Comparison of ENCODE assay signal across 7 cellular contexts in genomic region chr2:39728941-39729351, GRCh38. TPM values are rescaled to one million over a fixed set of nuclear protein-coding genes. Genes with fewer than 3 reads are reported as not detected.
DNase-seq lines count a peak whose midpoint lies in the region; ATAC-seq, FAIRE-seq and TF ChIP-seq lines count a peak whose summit lies in the region.

No MANE protein-coding gene starts in this region.

- ATAC-seq in GM21526 (IDR thresholded peaks at IDR 0.05; ENCODE audit: low FRiP score, unreplicated experiment) = peak; percentile 51
- peak; percentile 41 to 57 for ATAC-seq in activated naive CD4-positive, alpha-beta T cell treated with anti-CD3 and anti-CD28 coated beads, Interleukin-2, amount 50 U/mL, for 72 hours

- FAIRE-seq in G401.6 (lab: Jason Lieb, UNC) = peak; percentile 63

- H3K4me1 Mint-ChIP-seq in type B pancreatic cell (ENCODE audit: unreplicated experiment) = peaks cover 27% of the 10 kb centered on the region

- peaks cover 4 to 9% of the 10 kb centered on the region in 2 donors for H3K36me3 Mint-ChIP-seq in activated naive CD4-positive, alpha-beta T cell treated with anti-CD3 and anti-CD28 coated beads, Interleukin-2, amount 50 U/mL, for 72 hours
- peaks cover 23% of the 10 kb centered on the region for H3K36me3 Mint-ChIP-seq in type B pancreatic cell

- H3K4me3 Mint-ChIP-seq in type B pancreatic cell = no peak overlapping the region

- no peak overlapping the region for H3K27ac Mint-ChIP-seq in activated naive CD4-positive, alpha-beta T cell treated with anti-CD3 and anti-CD28 coated beads, Interleukin-2, amount 50 U/mL, for 72 hours
- H3K27ac Mint-ChIP-seq in type B pancreatic cell = no peak overlapping the region

- TF ChIP-seq CTCF in type B pancreatic cell (conservative IDR thresholded peaks at IDR 0.05) = peak; percentile 86

- H3K27me3 Mint-ChIP-seq in type B pancreatic cell = no peaks in the 10 kb centered on the region

- DNase-seq in NAMALWA (ENCODE audit: low spot score) (peak; percentile 61), islet precursor cell (peak; percentile 63), type B pancreatic cell (ENCODE audit: extremely low spot score, unreplicated experiment) (no peak), KG1 (lab: John Stamatoyannopoulos, UW) (no peak)
- DNase-seq in activated naive CD4-positive, alpha-beta T cell treated with anti-CD3 and anti-CD28 coated beads, Interleukin-2, amount 50 U/mL, for 72 hours (ENCODE audit: low spot score in 2 of 2) = peak in 1 of 2 donors; percentile 11

- no peaks in the 10 kb centered on the region for H3K9me3 Mint-ChIP-seq in activated naive CD4-positive, alpha-beta T cell treated with anti-CD3 and anti-CD28 coated beads, Interleukin-2, amount 50 U/mL, for 72 hours
- H3K9me3 Mint-ChIP-seq in type B pancreatic cell = no peaks in the 10 kb centered on the region

RNA-seq across cellular contexts. Expression of gene THUMPD2, which starts 50.1 kb away (rescaled TPM):
- total RNA-seq in activated naive CD4-positive, alpha-beta T cell treated with anti-CD3 and anti-CD28 coated beads, Interleukin-2, amount 50 U/mL, for 72 hours = 10 to 100 TPM; 12.8 to 14.0 TPM
- total RNA-seq in type B pancreatic cell (ENCODE audit: low replicate concordance) = 7.8 and 11.7 TPM in 2 replicates

Comparison
In these comparisons a context has a peak if more than half of its experiments do, and no peak if none do; other contexts are left out.
1. DNase-seq: peak in NAMALWA (single experiment) and islet precursor cell (single experiment); none in type B pancreatic cell (single experiment) and KG1 (single experiment).